Comparison of ENCODE assay signal across 14 cellular contexts in genomic region chr1:173050865-173051264, GRCh38. TPM values are rescaled to one million over a fixed set of nuclear protein-coding genes. Genes with fewer than 3 reads are reported as not detected.
DNase-seq lines count a peak whose midpoint lies in the region; ATAC-seq, FAIRE-seq and TF ChIP-seq lines count a peak whose summit lies in the region.
"Had no signal": no experiment of that assay in that cellular context is flagged by ENCODE, and none has a peak within 500 bp of the region (broad histone marks: within the 10 kb centered on the region; RNA-seq: fewer than 3 reads in every experiment).

Gene TNFSF18, minus strand, starts transcription at chr1:173050941. Its CDS starts 45 bp downstream, at chr1:173050896.

- H4K20me1 ChIP-seq in keratinocyte (ENCODE audit: control insufficient read depth, extremely low read depth, insufficient read depth, low read length): no peaks in the 10 kb centered on the region
- no peaks in the 10 kb centered on the region for H4K20me1 ChIP-seq in H9 (ENCODE audit: control insufficient read depth, insufficient read depth, insufficient read length)

- H3K27me3 ChIP-seq in keratinocyte (ENCODE audit: control insufficient read depth, extremely low read depth, insufficient read depth, low read length) (no peaks in the 10 kb centered on the region), stomach (no peaks in the 10 kb centered on the region), H9 (ENCODE audit: insufficient read depth, low read length) (no peaks in the 10 kb centered on the region)
- H3K27me3 ChIP-seq: ovary, vagina had no signal

- H3K4me3 Mint-ChIP-seq in H9: no peak within 1 kb of the TSS

- no peak within 1 kb of the TSS for H2BK120ac ChIP-seq in H9 (ENCODE audit: low read depth, low read length, poor library complexity, severe bottlenecking)

- FAIRE-seq in keratinocyte (lab: Jason Lieb, UNC): peak; percentile 23

- no peaks in the 10 kb centered on the region for H3K79me2 ChIP-seq in keratinocyte (ENCODE audit: control insufficient read depth, insufficient read depth, low read length)
- H3K79me2 ChIP-seq in H9 (ENCODE audit: insufficient read depth, low read length): no peaks in the 10 kb centered on the region

- no peaks in the 10 kb centered on the region for H3K27me3 Mint-ChIP-seq in H9 (ENCODE audit: low read depth)

- ATAC-seq in Right ventricle myocardium inferior: peak; percentile 57

- no peaks in the 10 kb centered on the region for H3K9me3 Mint-ChIP-seq in H9

- H3K36me3 ChIP-seq in keratinocyte (ENCODE audit: control insufficient read depth in 2 of 2, extremely low read depth in 1 of 2, insufficient read depth in 2 of 2, low read length in 2 of 2) (no peaks in the 10 kb centered on the region), stomach (no peaks in the 10 kb centered on the region)
- H3K36me3 ChIP-seq: ovary, vagina had no signal

- H3K18ac ChIP-seq in H9 (ENCODE audit: insufficient read length, low read depth, low read length): no peak within 1 kb of the TSS

- H3K4me2 ChIP-seq in keratinocyte (ENCODE audit: control insufficient read depth, extremely low read depth, insufficient read depth, low read depth, low read length): no peak within 1 kb of the TSS
- no peak within 1 kb of the TSS for H3K4me2 ChIP-seq in H9 (ENCODE audit: insufficient read depth, insufficient read length, low read length)

- no peak within 1 kb of the TSS for H3K14ac ChIP-seq in H9 (ENCODE audit: insufficient read depth, low read length)

- 9 to 14% (median 11%) methylated on average over 4 of the region's 4 CpGs for WGBS in stomach, 5 donors
- no CpG with 5 or more reads among the region's 4 CpGs for WGBS in H9 (ENCODE audit: extremely low coverage, insufficient read length, low lambda C conversion rate)

- no peak within 1 kb of the TSS for H2BK20ac ChIP-seq in H9 (ENCODE audit: low read depth, low read length, poor library complexity, severe bottlenecking)

- H2AFZ ChIP-seq in keratinocyte (ENCODE audit: control insufficient read depth, low read length): no peak within 1 kb of the TSS
- no peak within 1 kb of the TSS for H2AFZ ChIP-seq in H9 (ENCODE audit: low read length)

- H4K8ac ChIP-seq in H9 (replicated peaks; ENCODE audit: insufficient read length, low read depth, low read length): no peak within 1 kb of the TSS

- no peak for TF ChIP-seq EP300 in stomach (IDR thresholded peaks at IDR 0.05)

- H4K91ac ChIP-seq in H9 (ENCODE audit: insufficient read length, low read depth, low read length): no peak within 1 kb of the TSS

- H3K79me1 ChIP-seq in H9 (ENCODE audit: insufficient read depth, low read depth, low read length, poor library complexity, severe bottlenecking): no peaks in the 10 kb centered on the region

- no peak within 1 kb of the TSS for H2BK15ac ChIP-seq in H9 (ENCODE audit: low read depth, low read length)

- no peak within 1 kb of the TSS for H3T11ph ChIP-seq in H9 (ENCODE audit: low read length)

- H2BK5ac ChIP-seq in H9 (ENCODE audit: insufficient read length, low read length): no peak within 1 kb of the TSS

- H3K4me3 ChIP-seq in keratinocyte (ENCODE audit: control insufficient read depth in 2 of 3, extremely low read depth in 1 of 3, insufficient read depth in 2 of 3, low read depth in 1 of 3, low read length in 3 of 3) (no peak within 1 kb of the TSS), stomach (no peak within 1 kb of the TSS)
- H3K4me3 ChIP-seq: ovary, vagina had no signal

- no peaks in the 10 kb centered on the region for H3K4me1 Mint-ChIP-seq in H9

- H3K27ac ChIP-seq in keratinocyte (ENCODE audit: control insufficient read depth, insufficient read depth, low read length) (peak within 1 kb of the TSS; percentile 95), stomach (peak within 1 kb of the TSS in 3 of 5 donors; percentile 2 to 28 (median 12)), H9 (ENCODE audit: insufficient read length, low read depth, low read length) (no peak within 1 kb of the TSS)
- H3K27ac ChIP-seq: ovary, vagina had no signal

- TF ChIP-seq POLR2A in stomach (IDR thresholded peaks at IDR 0.05): no peak

- H3K9ac ChIP-seq in keratinocyte (ENCODE audit: control insufficient read depth, extremely low read depth, insufficient read depth, low read length) (peak within 1 kb of the TSS; percentile 65), H9 (ENCODE audit: extremely low read depth, insufficient read length, low read length) (no peak within 1 kb of the TSS)

- no peaks in the 10 kb centered on the region for H3K23me2 ChIP-seq in H9 (ENCODE audit: insufficient read length, low read depth, low read length, poor library complexity, severe bottlenecking)

- H3K4ac ChIP-seq in H9 (ENCODE audit: low read depth, low read length): no peak within 1 kb of the TSS

- H3K4me1 ChIP-seq in keratinocyte (ENCODE audit: control insufficient read depth, extremely low read depth, insufficient read depth, low read length) (peaks cover 56% of the 10 kb centered on the region), stomach (peaks cover 10 to 46% (median 25%) of the 10 kb centered on the region in 4 donors), H9 (ENCODE audit: insufficient read depth, low read length) (no peaks in the 10 kb centered on the region)

- no peaks in the 10 kb centered on the region for H3K36me3 Mint-ChIP-seq in H9 (ENCODE audit: insufficient read depth in 1 of 3, low read depth in 3 of 3)

- DNase-seq in Right ventricle myocardium inferior (ENCODE audit: missing footprints): no peak
- DNase-seq in cardiac septum (ENCODE audit: low spot score): no peak
- DNase-seq in brain pericyte (ENCODE audit: low read depth, low spot score): peak; percentile 66
- no peak for DNase-seq in keratinocyte (ENCODE audit: low read depth, low spot score)
- no peak for DNase-seq in stomach
- DNase-seq in stimulated activated naive CD4-positive, alpha-beta T cell (lab: John Stamatoyannopoulos, UW): no peak
- DNase-seq in foreskin melanocyte: no peak
- DNase-seq in H9: no peak
- DNase-seq: head of caudate nucleus, NCI-H2107, ovary had no signal

- H3K56ac ChIP-seq in H9 (ENCODE audit: insufficient read length, low read depth, low read length): no peak within 1 kb of the TSS

- H3K23ac ChIP-seq in H9 (ENCODE audit: insufficient read length, low read depth, low read length): no peak within 1 kb of the TSS

- no peaks in the 10 kb centered on the region for H3K9me1 ChIP-seq in keratinocyte (ENCODE audit: control insufficient read depth, extremely low read depth, insufficient read depth, low read length)

- dilution Hi-C loops in keratinocyte (cut with MboI; ENCODE audit: extremely low pct_ligation_motif_present, low sequenced_read_pairs): no loop called here

- no peak within 1 kb of the TSS for H3K27ac Mint-ChIP-seq in H9

- H3K9me3 ChIP-seq in keratinocyte (ENCODE audit: control insufficient read depth, low read depth, low read length): no peaks in the 10 kb centered on the region
- H3K9me3 ChIP-seq in stomach: no peaks in the 10 kb centered on the region
- H3K9me3 ChIP-seq in H9 (ENCODE audit: control insufficient read depth, low read depth, low read length): no peaks in the 10 kb centered on the region
- H3K9me3 ChIP-seq: ovary, vagina had no signal

- H2AK5ac ChIP-seq in H9 (ENCODE audit: insufficient read length, low read length): no peak within 1 kb of the TSS

- no peak within 1 kb of the TSS for H2BK12ac ChIP-seq in H9 (ENCODE audit: insufficient read length, low read depth, low read length)

- no peak within 1 kb of the TSS for H4K5ac ChIP-seq in H9 (ENCODE audit: insufficient read length, low read depth, low read length)

- intact Hi-C loops in Right ventricle myocardium inferior (cut with DNase I): loop anchor here (10.0 kb wide), 1 partner anchor 116 kb away; no protein-coding TSS in a partner anchor
- intact Hi-C loops in cardiac septum (cut with DNase I): no loop called here
- intact Hi-C loops in stomach (cut with DNase I; ENCODE audit: low total_unique reads): no loop called here

- no peak for TF ChIP-seq CTCF in keratinocyte (optimal IDR thresholded peaks at IDR 0.05 in 1 of 3, IDR thresholded peaks at IDR 0.05 in 1 of 3, conservative IDR thresholded peaks at IDR 0.05 in 1 of 3; ENCODE audit: extremely low read depth in 1 of 3, insufficient read depth in 2 of 3, low read length in 3 of 3)
- TF ChIP-seq CTCF in stomach (IDR thresholded peaks at IDR 0.05): no peak
- no peak for TF ChIP-seq CTCF in H9 (conservative IDR thresholded peaks at IDR 0.05)

RNA-seq across cellular contexts. Expression of gene TNFSF18, which starts in this region (rescaled TPM):
- not detected for total RNA-seq in Right ventricle myocardium inferior
- not detected for total RNA-seq in cardiac septum
- 0.21 to 0.69 TPM (median 0.48 TPM) in 3 replicates for polyA plus RNA-seq in keratinocyte
- polyA plus RNA-seq in keratinocyte (2011; ENCODE audit: low read depth): not detected
- polyA plus RNA-seq in keratinocyte (2011; cell fraction: cytosol; rRNA removed): 0.22 and 0.55 TPM in 2 replicates
- 0.83 and 0.87 TPM in 2 replicates for polyA plus RNA-seq in keratinocyte (2011; cell fraction: nucleus; rRNA removed)
- 0.10 and 0.32 TPM in 2 replicates for polyA plus RNA-seq in keratinocyte (2012; ENCODE audit: low replicate concordance)
- polyA minus RNA-seq in keratinocyte: 1.3 TPM in 1 of 3 replicates, not detected in the others
- not detected for polyA minus RNA-seq in keratinocyte (2011; cell fraction: cytosol; rRNA and poly(A)+ RNA removed)
- 0.53 and 1.6 TPM in 2 replicates for polyA minus RNA-seq in keratinocyte (2011; cell fraction: nucleus; rRNA and poly(A)+ RNA removed)
- total RNA-seq in stomach: not detected
- under 1 TPM in 1 of 3 donors, not detected in 2; 0.12 TPM for polyA plus RNA-seq in stomach
- not detected in 2 replicates for total RNA-seq in H9 (2021)
- total RNA-seq: activated CD8-positive, alpha-beta memory T cell treated with anti-CD3 and anti-CD28 coated beads for 36 hours; HT1080; vagina had no signal
- polyA plus RNA-seq: ovary had no signal

Comparison
In these comparisons a context has a peak if more than half of its experiments do, and no peak if none do; other contexts are left out.
1. Peak in ATAC-seq in Right ventricle myocardium inferior; RNA of the gene not detected or under 1 TPM.